ENCODE assay signal across 1 cellular context in the genomic region with DNA sequence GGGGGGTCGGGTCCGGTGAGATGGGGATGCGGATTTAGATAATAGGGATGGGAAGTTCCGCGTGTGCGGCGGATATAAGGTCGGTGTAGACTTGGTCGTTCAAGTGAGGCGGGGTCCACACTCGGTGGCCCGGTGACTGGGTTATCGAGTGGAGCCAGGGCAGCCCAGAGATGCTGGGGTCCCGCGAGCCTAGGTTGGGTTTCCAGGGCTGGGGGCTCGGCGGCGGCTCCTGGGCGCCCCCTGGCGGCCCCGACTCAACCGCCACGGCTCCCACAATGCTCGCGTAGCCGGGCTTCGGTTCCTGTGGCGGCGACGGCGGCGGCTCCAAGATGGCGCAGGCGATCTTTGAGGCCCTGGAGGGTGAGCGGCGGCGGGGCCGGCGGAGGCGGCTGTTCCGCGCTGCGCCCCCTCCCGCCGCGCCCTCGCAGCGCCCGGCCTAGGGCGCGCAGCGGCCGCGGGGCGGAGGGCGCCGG.
TF ChIP-seq lines count a peak whose summit lies in the region.

A gene (plus strand): TSS at position 304 of the 473 bp plus-strand sequence. CDS start 26 bp downstream, at position 330.

TF ChIP-seq in IMR-90, 13 proteins besides CTCF, POLR2A, EP300 and RAD21:
- peak; percentile 77 for TF ChIP-seq SMC3 (IDR thresholded peaks at IDR 0.05; ENCODE audit: low read depth, low read length)
- TF ChIP-seq MAZ (IDR thresholded peaks at IDR 0.05; ENCODE audit: borderline replicate concordance, low read depth, low read length), result peak; percentile 34; the same call in 1 of the 2 replicates
- TF ChIP-seq, protein P1, sequence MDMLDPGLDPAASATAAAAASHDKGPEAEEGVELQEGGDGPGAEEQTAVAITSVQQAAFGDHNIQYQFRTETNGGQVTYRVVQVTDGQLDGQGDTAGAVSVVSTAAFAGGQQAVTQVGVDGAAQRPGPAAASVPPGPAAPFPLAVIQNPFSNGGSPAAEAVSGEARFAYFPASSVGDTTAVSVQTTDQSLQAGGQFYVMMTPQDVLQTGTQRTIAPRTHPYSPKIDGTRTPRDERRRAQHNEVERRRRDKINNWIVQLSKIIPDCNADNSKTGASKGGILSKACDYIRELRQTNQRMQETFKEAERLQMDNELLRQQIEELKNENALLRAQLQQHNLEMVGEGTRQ (IDR thresholded peaks at IDR 0.05; ENCODE audit: low read depth, low read length), result no peak
